13 cellular contexts compared by ENCODE assay signal in genomic region chr9:107213080-107213479, GRCh38.
DNase-seq lines count a peak whose midpoint lies in the region; ATAC-seq, FAIRE-seq and TF ChIP-seq lines count a peak whose summit lies in the region.
"Had no signal": no experiment of that assay in that cellular context is flagged by ENCODE, and none has a peak within 500 bp of the region (broad histone marks: within the 10 kb centered on the region; RNA-seq: fewer than 3 reads in every experiment).

No MANE protein-coding gene starts in this region.

- 93 to 100% methylated on average over 2 to 6 of the region's 6 CpGs for WGBS in endodermal cell (ENCODE audit: insufficient coverage in 1 of 2, insufficient read length in 1 of 2), 2 experiments

- H3K9me3 Mint-ChIP-seq in activated naive CD4-positive, alpha-beta T cell treated with anti-CD3 and anti-CD28 coated beads, Interleukin-2, amount 50 U/mL, for 72 hours: peaks cover 0 to 3% of the 10 kb centered on the region in 2 donors
- H3K9me3 Mint-ChIP-seq in endodermal cell: no peaks in the 10 kb centered on the region
- H3K9me3 Mint-ChIP-seq: activated CD4-positive, alpha-beta memory T cell treated with anti-CD3 and anti-CD28 coated beads, Interleukin-2, amount 10 ng/mL, durations not matched to agents 7 days and 5 days had no signal

- no peaks in the 10 kb centered on the region for H3K27me3 Mint-ChIP-seq in endodermal cell (ENCODE audit: insufficient read depth)

- no peaks in the 10 kb centered on the region for H3K36me3 ChIP-seq in endodermal cell (ENCODE audit: control insufficient read depth, insufficient read depth, low read length)

- H3K27me3 ChIP-seq in endodermal cell (ENCODE audit: control insufficient read depth, insufficient read depth, low read length, poor library complexity, severe bottlenecking): no peaks in the 10 kb centered on the region

- H3K9me3 ChIP-seq in endodermal cell (ENCODE audit: control insufficient read depth, low read length): no peaks in the 10 kb centered on the region

- FAIRE-seq in urothelium cell line (lab: Jason Lieb, UNC): no peak

- H3K4me3 ChIP-seq in choroid plexus epithelial cell (ENCODE audit: low read depth, low read length): no peak overlapping the region
- H3K4me3 ChIP-seq in endodermal cell (ENCODE audit: low read length): no peak overlapping the region
- H3K4me3 ChIP-seq: skin epidermis had no signal

- H3K4me3 Mint-ChIP-seq in endodermal cell: no peak overlapping the region
- H3K4me3 Mint-ChIP-seq: activated CD4-positive, alpha-beta memory T cell treated with anti-CD3 and anti-CD28 coated beads, Interleukin-2, amount 10 ng/mL, durations not matched to agents 7 days and 5 days had no signal

- H3K9ac ChIP-seq in endodermal cell (ENCODE audit: extremely low read depth, low read length, poor library complexity, severe bottlenecking): no peak overlapping the region

- no peaks in the 10 kb centered on the region for H3K36me3 Mint-ChIP-seq in activated naive CD4-positive, alpha-beta T cell treated with anti-CD3 and anti-CD28 coated beads, Interleukin-2, amount 50 U/mL, for 72 hours
- H3K36me3 Mint-ChIP-seq in endodermal cell (ENCODE audit: low read depth): no peaks in the 10 kb centered on the region

- H3K4me1 ChIP-seq in endodermal cell (ENCODE audit: control insufficient read depth, insufficient read depth, low read length): no peaks in the 10 kb centered on the region

- TF ChIP-seq CTCF in choroid plexus epithelial cell (conservative IDR thresholded peaks at IDR 0.05; ENCODE audit: low read depth, low read length): no peak
- no peak for TF ChIP-seq CTCF in endodermal cell (conservative IDR thresholded peaks at IDR 0.05)

- DNase-seq in activated naive CD4-positive, alpha-beta T cell treated with anti-CD3 and anti-CD28 coated beads, Interleukin-2, amount 50 U/mL, for 72 hours (ENCODE audit: low spot score in 2 of 2): no peak
- DNase-seq in activated naive CD4-positive, alpha-beta T cell treated with Interleukin-2 at 50 U/mL for 16 hours: no peak
- DNase-seq in choroid plexus epithelial cell (ENCODE audit: low read depth) (peak; percentile 18), urothelium cell line (ENCODE audit: low spot score) (peak; percentile 26), endodermal cell (no peak)
- DNase-seq: GOT3, midbrain, NCI-H2081 had no signal

- no peaks in the 10 kb centered on the region for H3K4me1 Mint-ChIP-seq in endodermal cell

- ATAC-seq in activated naive CD4-positive, alpha-beta T cell treated with anti-CD3 and anti-CD28 coated beads, Interleukin-2, amount 50 U/mL, for 72 hours: peak; percentile 19 to 56
- ATAC-seq in HG03432 (IDR thresholded peaks at IDR 0.05; ENCODE audit: unreplicated experiment) (peak; percentile 25), HG02938 (IDR thresholded peaks at IDR 0.05; ENCODE audit: unreplicated experiment) (no peak), GM18502 (IDR thresholded peaks at IDR 0.05; ENCODE audit: poor library complexity, unreplicated experiment) (no peak)

- peak overlapping the region in 1 of 2 donors; percentile 11 for H3K27ac Mint-ChIP-seq in activated naive CD4-positive, alpha-beta T cell treated with anti-CD3 and anti-CD28 coated beads, Interleukin-2, amount 50 U/mL, for 72 hours
- H3K27ac Mint-ChIP-seq in endodermal cell: no peak overlapping the region
- H3K27ac Mint-ChIP-seq: activated CD4-positive, alpha-beta memory T cell treated with anti-CD3 and anti-CD28 coated beads, Interleukin-2, amount 10 ng/mL, durations not matched to agents 7 days and 5 days had no signal

- no peak overlapping the region for H3K27ac ChIP-seq in endodermal cell (ENCODE audit: low read depth, low read length)
- H3K27ac ChIP-seq: skin epidermis had no signal

Comparison
In these comparisons a context has a peak if more than half of its experiments do, and no peak if none do; other contexts are left out.
1. ATAC-seq: peak in activated naive CD4-positive, alpha-beta T cell treated with anti-CD3 and anti-CD28 coated beads, Interleukin-2, amount 50 U/mL, for 72 hours (2 of 2) and HG03432 (single experiment); none in HG02938 (single experiment) and GM18502 (single experiment).
2. DNase-seq: peak in choroid plexus epithelial cell (single experiment) and urothelium cell line (single experiment); none in activated naive CD4-positive, alpha-beta T cell treated with anti-CD3 and anti-CD28 coated beads, Interleukin-2, amount 50 U/mL, for 72 hours (0 of 2), activated naive CD4-positive, alpha-beta T cell treated with Interleukin-2 at 50 U/mL for 16 hours (single experiment) and endodermal cell (single experiment).